8 cellular contexts compared by ENCODE assay signal in genomic region chr19:4815426-4816387, GRCh38. TPM values are rescaled to one million over a fixed set of nuclear protein-coding genes. Genes with fewer than 3 reads are reported as not detected.
A peak's percentile ranks its signal among the peaks of the same experiment; 100 is the strongest.
DNase-seq lines count a peak whose midpoint lies in the region; ATAC-seq and TF ChIP-seq lines count a peak whose summit lies in the region.

No MANE protein-coding gene starts in this region.

- peak overlapping the region; percentile 41 to 60 for H3K27ac ChIP-seq in liver (ENCODE audit: low read depth in 1 of 2, low read length in 2 of 2)

- no peak overlapping the region for H3K9ac ChIP-seq in liver (ENCODE audit: low read depth in 1 of 2, low read length in 2 of 2)

- H3K9me3 Mint-ChIP-seq in dendritic cell treated with granulocyte-macrophage colony-stimulating factor and Interleukin-4, amounts not matched to agents 40 ng/mL and 50 ng/mL, for 4 days = no peaks in the 10 kb centered on the region

- TF ChIP-seq CTCF in liver (IDR thresholded peaks at IDR 0.05; ENCODE audit: low read depth, low read length, missing input control) = no peak

- intact Hi-C loops in dendritic cell treated with granulocyte-macrophage colony-stimulating factor and Interleukin-4, amounts not matched to agents 40 ng/mL and 50 ng/mL, for 4 days (cut with micrococcal nuclease) = loop anchor here (2.0 kb wide), 1 partner anchor 15 kb away; the partner anchor contains the start of gene TICAM1

- peaks cover 61% of the 10 kb centered on the region for H3K4me1 Mint-ChIP-seq in dendritic cell treated with granulocyte-macrophage colony-stimulating factor and Interleukin-4, amounts not matched to agents 40 ng/mL and 50 ng/mL, for 4 days (ENCODE audit: low read depth)

- H3K4me1 ChIP-seq in liver (ENCODE audit: control insufficient read depth in 4 of 4, insufficient read depth in 4 of 4, low read length in 3 of 4) = peaks cover 0 to 20% (median 8%) of the 10 kb centered on the region in 4 donors

- no peaks in the 10 kb centered on the region for H3K27me3 ChIP-seq in liver (ENCODE audit: control insufficient read depth in 4 of 4, insufficient read depth in 4 of 4, low read length in 3 of 4)

- peaks cover 58% of the 10 kb centered on the region for H3K36me3 Mint-ChIP-seq in dendritic cell treated with granulocyte-macrophage colony-stimulating factor and Interleukin-4, amounts not matched to agents 40 ng/mL and 50 ng/mL, for 4 days (ENCODE audit: low read depth)

- peak overlapping the region in 1 of 3 donors; percentile 20 for H3K4me3 ChIP-seq in liver (ENCODE audit: low read depth in 1 of 3, low read length in 3 of 3)

- WGBS in liver = 45% methylated on average over 36 of the region's 36 CpGs

- H3K36me3 ChIP-seq in liver (ENCODE audit: control insufficient read depth in 4 of 4, insufficient read depth in 3 of 4, low read depth in 1 of 4, low read length in 3 of 4) = peaks cover 3 to 17% (median 4%) of the 10 kb centered on the region in 4 donors

- DNase-seq in CD1c-positive myeloid dendritic cell (ENCODE audit: extremely low spot score) (peak; percentile 93), NCI-H774 (lab: John Stamatoyannopoulos, UW) (peak; percentile 92)
- peak; percentile 65 for DNase-seq in activated CD4-positive, alpha-beta T cell treated with anti-CD3 and anti-CD28 coated beads, Interleukin-2, amount 50 U/mL, for 4 hours
- peak; percentile 72 for DNase-seq in stimulated activated CD4-positive, alpha-beta T cell treated with anti-CD3 and anti-CD28 coated beads, Interleukin-4, amount 100 ng/mL, for 1 hour

- no peaks in the 10 kb centered on the region for H3K9me3 ChIP-seq in liver (ENCODE audit: control insufficient read depth in 4 of 4, low read length in 3 of 4)

- H3K27me3 Mint-ChIP-seq in dendritic cell treated with granulocyte-macrophage colony-stimulating factor and Interleukin-4, amounts not matched to agents 40 ng/mL and 50 ng/mL, for 4 days = no peaks in the 10 kb centered on the region

- peak overlapping the region; percentile 80 for H3K27ac Mint-ChIP-seq in dendritic cell treated with granulocyte-macrophage colony-stimulating factor and Interleukin-4, amounts not matched to agents 40 ng/mL and 50 ng/mL, for 4 days

- TF ChIP-seq RAD21 in liver (IDR thresholded peaks at IDR 0.05) = no peak

- peak overlapping the region; percentile 76 for H3K4me3 Mint-ChIP-seq in dendritic cell treated with granulocyte-macrophage colony-stimulating factor and Interleukin-4, amounts not matched to agents 40 ng/mL and 50 ng/mL, for 4 days

- ATAC-seq in HG03354 (IDR thresholded peaks at IDR 0.05; ENCODE audit: poor library complexity, severe bottlenecking, unreplicated experiment) (peak; percentile 68), HG02759 (IDR thresholded peaks at IDR 0.05; ENCODE audit: unreplicated experiment) (no peak)

TF ChIP-seq in liver, 16 proteins besides CTCF, POLR2A, EP300 and RAD21:
- TF ChIP-seq GABPA (IDR thresholded peaks at IDR 0.05 in 1 of 2, conservative IDR thresholded peaks at IDR 0.05 in 1 of 2) = peak; percentile 48 to 87
- TF ChIP-seq ZBTB33 (IDR thresholded peaks at IDR 0.05) = no peak
- TF ChIP-seq MAX (IDR thresholded peaks at IDR 0.05) = peak; percentile 91
- TF ChIP-seq FOXA2 (IDR thresholded peaks at IDR 0.05) = no peak
- TF ChIP-seq NR2F2 (IDR thresholded peaks at IDR 0.05) = no peak
- TF ChIP-seq RXRA (IDR thresholded peaks at IDR 0.05) = peak; percentile 23 to 40
- peak; percentile 56 for TF ChIP-seq YY1 (IDR thresholded peaks at IDR 0.05)
- TF ChIP-seq HNF4A (conservative IDR thresholded peaks at IDR 0.05) = peak; percentile 28 to 40

RNA-seq across cellular contexts. Expression of gene TICAM1, which starts 15.8 kb away (rescaled TPM):
- 1 to 10 TPM; 2.1 to 4.6 TPM for total RNA-seq in liver
- 1 to 10 TPM; 6.3 to 8.6 TPM for polyA plus RNA-seq in liver

RNA-seq across cellular contexts. Expression of gene FEM1A, which starts 24.2 kb away (rescaled TPM):
- total RNA-seq in liver = 10 to 100 TPM in 1 of 2 donors, 1 to 10 TPM in 1; 10.0 to 15.1 TPM
- 1 to 10 TPM in 1 of 2 donors, under 1 TPM in 1; 0.25 to 4.9 TPM for polyA plus RNA-seq in liver

RNA-seq across cellular contexts. Expression of gene PLIN3, which starts 51.8 kb away (rescaled TPM):
- 10 to 100 TPM; 22.3 to 30.2 TPM for total RNA-seq in liver
- polyA plus RNA-seq in liver = 10 to 100 TPM; 16.9 to 19.2 TPM
